ENCODE assay signal across 22 cellular contexts in genomic region chr5:39658861-39659260, GRCh38.
"Had no signal": no experiment of that assay in that cellular context is flagged by ENCODE, and none has a peak within 500 bp of the region (broad histone marks: within the 10 kb centered on the region; RNA-seq: fewer than 3 reads in every experiment).

No MANE protein-coding gene starts in this region.

- H3K4me3 ChIP-seq: dorsolateral prefrontal cortex, gastroesophageal sphincter, heart left ventricle, hepatocyte, left lung, mucosa of descending colon, pancreas, right lobe of liver, smooth muscle cell, stomach, thyroid gland, vagina had no signal

- DNase-seq: dorsolateral prefrontal cortex; effector CD4-positive, alpha-beta T cell; heart left ventricle; left cardiac atrium; left lung; mesenchymal stem cell; mucosa of descending colon; naive B cell; pancreas; right lobe of liver; stimulated activated CD4-positive, alpha-beta T cell treated with anti-CD3 and anti-CD28 coated beads, Interleukin-12 subunit alpha, Interleukin-12 subunit beta, amount 100 ng/mL, for 4 hours; stimulated activated CD4-positive, alpha-beta T cell treated with anti-CD3 and anti-CD28 coated beads, Interleukin-1b, Interleukin-23, amount 100 ng/mL, for 48 hours; stimulated activated CD4-positive, alpha-beta T cell treated with anti-CD3 and anti-CD28 coated beads, Interleukin-4, amount 100 ng/mL, for 24 hours; stimulated activated naive CD4-positive, alpha-beta T cell treated with Interleukin-2 at 50 U/mL for 16 hours; stomach; thyroid gland; trophoblast cell had no signal

- FAIRE-seq: islet of Langerhans, pancreas had no signal
